ENCODE assay signal across 11 cellular contexts in genomic region chr10:43843331-43844101, GRCh38.
DNase-seq lines count a peak whose midpoint lies in the region; TF ChIP-seq lines count a peak whose summit lies in the region.
"Had no signal": no experiment of that assay in that cellular context is flagged by ENCODE, and none has a peak within 500 bp of the region (broad histone marks: within the 10 kb centered on the region; RNA-seq: fewer than 3 reads in every experiment).

No MANE protein-coding gene starts in this region.

- peaks cover 70% of the 10 kb centered on the region for H3K4me1 Mint-ChIP-seq in nephron progenitor cell
- H3K4me1 Mint-ChIP-seq in mesothelial cell of epicardium: peaks cover 14% of the 10 kb centered on the region

- TF ChIP-seq CTCF in BE2C (IDR thresholded peaks at IDR 0.05; ENCODE audit: low read depth, low read length) (no peak), Peyer's patch (IDR thresholded peaks at IDR 0.05) (no peak), fibroblast of the aortic adventitia (IDR thresholded peaks at IDR 0.05; ENCODE audit: insufficient read depth, low read length) (no peak), nephron progenitor cell (IDR thresholded peaks at IDR 0.05) (no peak), mesothelial cell of epicardium (IDR thresholded peaks at IDR 0.05; ENCODE audit: unreplicated experiment) (no peak)

- H3K27ac Mint-ChIP-seq in nephron progenitor cell (peak overlapping the region; percentile 34), mesothelial cell of epicardium (no peak overlapping the region)
- H3K27ac Mint-ChIP-seq: IgD-negative memory B cell; stimulated activated naive CD8-positive, alpha-beta T cell treated with anti-CD3 and anti-CD28 coated beads, Interleukin-15, Interleukin-2, amounts not matched to agents 100 ng/mL and 50 ng/mL, for 24 hours had no signal

- H3K36me3 Mint-ChIP-seq in nephron progenitor cell (ENCODE audit: low read depth) (no peaks in the 10 kb centered on the region), mesothelial cell of epicardium (no peaks in the 10 kb centered on the region)
- H3K36me3 Mint-ChIP-seq: IgD-negative memory B cell had no signal

- DNase-seq in BE2C (peak; percentile 47), Peyer's patch (no peak), fibroblast of the aortic adventitia (ENCODE audit: low read depth) (peak; percentile 97), nephron progenitor cell (no peak), NCI-H1105 treated with DMSO at 0.1 percent for 48 hours (lab: John Stamatoyannopoulos, UW) (no peak), NCI-H1436 treated with DMSO at 0.1 percent for 48 hours (lab: John Stamatoyannopoulos, UW) (no peak), mesothelial cell of epicardium (ENCODE audit: low spot score in 2 of 2, unreplicated experiment in 2 of 2) (no peak)
- DNase-seq in stimulated activated naive CD4-positive, alpha-beta T cell (lab: John Stamatoyannopoulos, UW): no peak
- DNase-seq: SW 1271 had no signal

- TF ChIP-seq POLR2A in Peyer's patch (IDR thresholded peaks at IDR 0.05): no peak

- H3K9me3 ChIP-seq in BE2C: no peaks in the 10 kb centered on the region
- H3K9me3 ChIP-seq in Peyer's patch: no peaks in the 10 kb centered on the region

- H3K27me3 ChIP-seq in BE2C (no peaks in the 10 kb centered on the region), Peyer's patch (no peaks in the 10 kb centered on the region)

- H3K4me3 Mint-ChIP-seq in nephron progenitor cell: no peak overlapping the region
- no peak overlapping the region for H3K4me3 Mint-ChIP-seq in mesothelial cell of epicardium
- H3K4me3 Mint-ChIP-seq: IgD-negative memory B cell; stimulated activated naive CD8-positive, alpha-beta T cell treated with anti-CD3 and anti-CD28 coated beads, Interleukin-15, Interleukin-2, amounts not matched to agents 100 ng/mL and 50 ng/mL, for 24 hours had no signal

- H3K36me3 ChIP-seq in BE2C (no peaks in the 10 kb centered on the region), Peyer's patch (no peaks in the 10 kb centered on the region)

- no peaks in the 10 kb centered on the region for H3K9me3 Mint-ChIP-seq in nephron progenitor cell
- no peaks in the 10 kb centered on the region for H3K9me3 Mint-ChIP-seq in mesothelial cell of epicardium
- H3K9me3 Mint-ChIP-seq: IgD-negative memory B cell; stimulated activated naive CD8-positive, alpha-beta T cell treated with anti-CD3 and anti-CD28 coated beads, Interleukin-15, Interleukin-2, amounts not matched to agents 100 ng/mL and 50 ng/mL, for 24 hours had no signal

- peak overlapping the region in 3 of 4 donors; percentile 17 to 53 (median 52) for H3K27ac ChIP-seq in Peyer's patch

- H3K4me3 ChIP-seq in BE2C (ENCODE audit: low read depth, low read length): no peak overlapping the region
- H3K4me3 ChIP-seq in Peyer's patch: no peak overlapping the region
- H3K4me3 ChIP-seq in fibroblast of the aortic adventitia (ENCODE audit: low read depth, low read length): no peak overlapping the region

- H3K4me1 ChIP-seq in BE2C (peaks cover 14% of the 10 kb centered on the region), Peyer's patch (peaks cover 0 to 4% (median 0%) of the 10 kb centered on the region in 4 donors)

- peaks cover 29% of the 10 kb centered on the region for H3K27me3 Mint-ChIP-seq in nephron progenitor cell (ENCODE audit: low read depth, poor library complexity)
- H3K27me3 Mint-ChIP-seq in mesothelial cell of epicardium (ENCODE audit: low read depth): peaks cover 7% of the 10 kb centered on the region
- H3K27me3 Mint-ChIP-seq: stimulated activated naive CD8-positive, alpha-beta T cell treated with anti-CD3 and anti-CD28 coated beads, Interleukin-15, Interleukin-2, amounts not matched to agents 100 ng/mL and 50 ng/mL, for 24 hours had no signal

Comparison
In these comparisons a context has a peak if more than half of its experiments do, and no peak if none do; other contexts are left out.
1. DNase-seq: peak in BE2C (single experiment) and fibroblast of the aortic adventitia (single experiment); none in Peyer's patch (0 of 3), nephron progenitor cell (single experiment), NCI-H1105 treated with DMSO at 0.1 percent for 48 hours (single experiment), NCI-H1436 treated with DMSO at 0.1 percent for 48 hours (single experiment), stimulated activated naive CD4-positive, alpha-beta T cell (0 of 6) and mesothelial cell of epicardium (0 of 2).